10 cellular contexts compared by ENCODE assay signal in genomic region chr3:169968224-169968623, GRCh38. TPM values are rescaled to one million over a fixed set of nuclear protein-coding genes. Genes with fewer than 3 reads are reported as not detected.
DNase-seq lines count a peak whose midpoint lies in the region; ATAC-seq and TF ChIP-seq lines count a peak whose summit lies in the region.
"Had no signal": no experiment of that assay in that cellular context is flagged by ENCODE, and none has a peak within 500 bp of the region (broad histone marks: within the 10 kb centered on the region; RNA-seq: fewer than 3 reads in every experiment).

No MANE protein-coding gene starts in this region.

- H3K27ac ChIP-seq in IMR-90 (ENCODE audit: insufficient read depth, low read length) = no peak overlapping the region

- no TSS peak for BruUV-seq in IMR-90 (replicated peaks; lab: Mats Ljungman, UMichigan)

- H3K4me3 ChIP-seq in BJ (ENCODE audit: low read depth, low read length) = peak overlapping the region; percentile 91
- H3K4me3 ChIP-seq in IMR-90 (ENCODE audit: insufficient read depth, low read depth, low read length) = peak overlapping the region; percentile 99
- H3K4me3 ChIP-seq in choroid plexus epithelial cell (ENCODE audit: low read depth, low read length) = peak overlapping the region; percentile 86

- no peak overlapping the region for H2BK20ac ChIP-seq in IMR-90 (ENCODE audit: low read depth, low read length)

- no peaks in the 10 kb centered on the region for H3K36me3 ChIP-seq in BJ (ENCODE audit: control insufficient read depth, insufficient read depth, low read length)
- peaks cover 3% of the 10 kb centered on the region; the same call in 1 of the 2 replicates for H3K36me3 ChIP-seq in IMR-90 (ENCODE audit: control insufficient read depth, insufficient read depth, low read length)

- POLR2A ChIA-PET in BJ (lab: Charles Lee) = no interaction called here
- POLR2A ChIA-PET in IMR-90 (lab: Charles Lee; ENCODE audit: unreplicated experiment) = no interaction called here

- no peak overlapping the region for H3K4ac ChIP-seq in IMR-90 (ENCODE audit: low read depth, low read length)

- intact Hi-C loops in IMR-90 (cut with micrococcal nuclease) = loop anchor here (5.0 kb wide), 1 partner anchor 106 kb away; no protein-coding TSS in a partner anchor

- H4K20me1 ChIP-seq in IMR-90 (ENCODE audit: insufficient read depth, low read length) = peaks cover 46% of the 10 kb centered on the region

- no peaks in the 10 kb centered on the region for H3K27me3 Mint-ChIP-seq in naive B cell

- H3K9me1 ChIP-seq in IMR-90 (ENCODE audit: insufficient read depth, low read length) = peaks cover 7% of the 10 kb centered on the region; the same call in 1 of the 2 replicates

- DNase-seq in BJ (ENCODE audit: low read depth) = no peak
- DNase-seq in IMR-90 = no peak
- no peak for DNase-seq in choroid plexus epithelial cell (ENCODE audit: low read depth)
- DNase-seq in naive B cell = no peak
- no peak for DNase-seq in NK-92 (lab: John Stamatoyannopoulos, UW; ENCODE audit: unreplicated experiment)
- DNase-seq in amniotic stem cell (lab: John Stamatoyannopoulos, UW) = no peak
- DNase-seq in EL = no peak
- DNase-seq in activated gamma-delta T cell (lab: John Stamatoyannopoulos, UW) = no peak
- DNase-seq: cerebellar nuclear complex had no signal

- H4K5ac ChIP-seq in IMR-90 (ENCODE audit: low read depth, low read length) = no peak overlapping the region

- H3K4me2 ChIP-seq in IMR-90 (ENCODE audit: low read depth, low read length) = peak overlapping the region; percentile 86

- H3K79me1 ChIP-seq in IMR-90 (ENCODE audit: low read depth in 1 of 2, low read length in 2 of 2) = peaks cover 3 to 43% of the 10 kb centered on the region in 2 experiments; a peak in 2 of 4 replicates

- peaks cover 0 to 4% (median 0%) of the 10 kb centered on the region in 7 donors for H3K9me3 Mint-ChIP-seq in naive B cell

- H2AK5ac ChIP-seq in IMR-90 (ENCODE audit: low read depth, low read length) = no peak overlapping the region

- H3K4me1 ChIP-seq in IMR-90 (ENCODE audit: control insufficient read depth, insufficient read depth, low read length) = peaks cover 2% of the 10 kb centered on the region; the same call in 1 of the 2 replicates

- no peak overlapping the region for H2AFZ ChIP-seq in IMR-90 (replicated peaks; ENCODE audit: low read length, poor library complexity)

- H4K91ac ChIP-seq in IMR-90 (ENCODE audit: insufficient read depth, low read depth, low read length) = no peak overlapping the region

- CTCF ChIA-PET in BJ (lab: Yijun Ruan, JAX) (no interaction called here), IMR-90 (lab: Yijun Ruan, JAX) (no interaction called here)

- H3K18ac ChIP-seq in IMR-90 (ENCODE audit: low read depth, low read length) = no peak overlapping the region; the same call in 1 of the 2 replicates

- no peak overlapping the region; the same call in 1 of the 2 replicates for H3K23ac ChIP-seq in IMR-90 (ENCODE audit: low read depth, low read length)

- in situ Hi-C loops in IMR-90 (cut with MboI; ENCODE audit: low sequenced_read_pairs) = no loop called here

- H3K4me3 Mint-ChIP-seq in naive B cell = peak overlapping the region; percentile 93 to 99 (median 98)

- peaks cover 15 to 16% of the 10 kb centered on the region in 2 donors for H3K36me3 Mint-ChIP-seq in naive B cell

- WGBS in IMR-90 (ENCODE audit: extremely low coverage in 2 of 2, insufficient read length in 1 of 2), 2 experiments = no CpG with 5 or more reads among the region's 1 CpG

- TF ChIP-seq POLR2A in IMR-90 (IDR thresholded peaks at IDR 0.05; ENCODE audit: low read depth, low read length) = no peak

- TF ChIP-seq CTCF in BJ (IDR thresholded peaks at IDR 0.05; ENCODE audit: insufficient read depth, low read depth, low read length) (no peak), IMR-90 (conservative IDR thresholded peaks at IDR 0.05; ENCODE audit: low read depth, low read length) (no peak), choroid plexus epithelial cell (conservative IDR thresholded peaks at IDR 0.05; ENCODE audit: low read depth, low read length) (no peak)

- no peaks in the 10 kb centered on the region for H3K9me3 ChIP-seq in IMR-90 (ENCODE audit: control insufficient read depth, insufficient read depth, low read length)

- peak overlapping the region; percentile 63 to 100 (median 99) for H3K27ac Mint-ChIP-seq in naive B cell

- ATAC-seq in IMR-90 (ENCODE audit: low read depth) (no peak), naive B cell (ENCODE audit: low read depth in 2 of 2) (no peak)

- no peak overlapping the region for H3K56ac ChIP-seq in IMR-90 (ENCODE audit: extremely low read depth, insufficient read depth, low read length)

- no peak overlapping the region for H2BK120ac ChIP-seq in IMR-90 (ENCODE audit: low read depth, low read length)

- H3K14ac ChIP-seq in IMR-90 (replicated peaks; ENCODE audit: low read depth, low read length) = no peak overlapping the region

- H3K9ac ChIP-seq in IMR-90 (ENCODE audit: low read depth, low read length) = peak overlapping the region; percentile 69; the same call in 1 of the 2 replicates

- H3K4me1 Mint-ChIP-seq in naive B cell = peaks cover 60 to 89% (median 80%) of the 10 kb centered on the region in 3 donors

- no peak overlapping the region for H2BK5ac ChIP-seq in IMR-90 (ENCODE audit: low read depth, low read length, poor library complexity, severe bottlenecking)

- H2BK15ac ChIP-seq in IMR-90 (ENCODE audit: low read depth, low read length) = no peak overlapping the region

- no peak for TF ChIP-seq RAD21 in IMR-90 (IDR thresholded peaks at IDR 0.05; ENCODE audit: low read length)

- H4K8ac ChIP-seq in IMR-90 (ENCODE audit: low read depth in 2 of 2, low read length in 2 of 2) = no peak overlapping the region

- dilution Hi-C loops in IMR-90 (cut with HindIII; ENCODE audit: low sequenced_read_pairs, unreplicated experiment) = no loop called here

- H3K27me3 ChIP-seq in BJ (ENCODE audit: control insufficient read depth, insufficient read depth, low read length) = no peaks in the 10 kb centered on the region
- no peaks in the 10 kb centered on the region for H3K27me3 ChIP-seq in IMR-90 (ENCODE audit: control insufficient read depth, insufficient read depth, low read length)

- no peak overlapping the region for H2AK9ac ChIP-seq in IMR-90 (replicated peaks; ENCODE audit: low read depth, low read length, poor library complexity)

TF ChIP-seq in IMR-90, 13 proteins besides CTCF, POLR2A, EP300 and RAD21:
- TF ChIP-seq, protein P1, sequence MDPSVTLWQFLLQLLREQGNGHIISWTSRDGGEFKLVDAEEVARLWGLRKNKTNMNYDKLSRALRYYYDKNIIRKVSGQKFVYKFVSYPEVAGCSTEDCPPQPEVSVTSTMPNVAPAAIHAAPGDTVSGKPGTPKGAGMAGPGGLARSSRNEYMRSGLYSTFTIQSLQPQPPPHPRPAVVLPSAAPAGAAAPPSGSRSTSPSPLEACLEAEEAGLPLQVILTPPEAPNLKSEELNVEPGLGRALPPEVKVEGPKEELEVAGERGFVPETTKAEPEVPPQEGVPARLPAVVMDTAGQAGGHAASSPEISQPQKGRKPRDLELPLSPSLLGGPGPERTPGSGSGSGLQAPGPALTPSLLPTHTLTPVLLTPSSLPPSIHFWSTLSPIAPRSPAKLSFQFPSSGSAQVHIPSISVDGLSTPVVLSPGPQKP (IDR thresholded peaks at IDR 0.05; ENCODE audit: borderline replicate concordance, low read depth, low read length) = no peak
- TF ChIP-seq FOS (IDR thresholded peaks at IDR 0.05; ENCODE audit: low read depth, low read length) (no peak), MAFK (IDR thresholded peaks at IDR 0.05; ENCODE audit: low read depth, low read length) (no peak)

RNA-seq across cellular contexts. Expression of gene SEC62, which starts 1.6 kb away (rescaled TPM):
- polyA plus RNA-seq in BJ (2011; rRNA removed) (45.7 and 98.4 TPM in 2 replicates), IMR-90 (2012; rRNA removed) (33.3 and 36.6 TPM in 2 replicates), naive B cell (ENCODE audit: low read depth in 6 of 6) (100 to 1,000 TPM; 290 to 440 (median 404) TPM)
- 65.0 and 93.6 TPM in 2 replicates for polyA minus RNA-seq in BJ (2011; rRNA and poly(A)+ RNA removed)
- total RNA-seq in IMR-90 (2012; rRNA removed) = 33.2 and 52.2 TPM in 2 replicates
- polyA plus RNA-seq in IMR-90 (2012; cell fraction: cytosol; rRNA removed) = 3.3 and 6.6 TPM in 2 replicates
- 2.0 and 30.9 TPM in 2 replicates for polyA plus RNA-seq in IMR-90 (2012; cell fraction: nucleus; rRNA removed; ENCODE audit: low replicate concordance)

RNA-seq across cellular contexts. Expression of gene SAMD7, which starts 56.9 kb away (rescaled TPM):
- polyA plus RNA-seq in BJ (2011; rRNA removed) (not detected in 2 replicates), IMR-90 (2012; rRNA removed) (not detected in 2 replicates), naive B cell (ENCODE audit: low read depth in 6 of 6) (under 1 TPM in 2 of 6 donors, not detected in 4; 0.11 to 0.17 TPM)
- not detected in 2 replicates for polyA minus RNA-seq in BJ (2011; rRNA and poly(A)+ RNA removed)
- total RNA-seq in IMR-90 (2012; rRNA removed) = not detected in 2 replicates
- not detected in 2 replicates for polyA plus RNA-seq in IMR-90 (2012; cell fraction: cytosol; rRNA removed)
- polyA plus RNA-seq in IMR-90 (2012; cell fraction: nucleus; rRNA removed; ENCODE audit: low replicate concordance) = not detected in 2 replicates
- total RNA-seq: posterior vena cava had no signal
